1 cellular context compared by ENCODE assay signal in the genomic region with DNA sequence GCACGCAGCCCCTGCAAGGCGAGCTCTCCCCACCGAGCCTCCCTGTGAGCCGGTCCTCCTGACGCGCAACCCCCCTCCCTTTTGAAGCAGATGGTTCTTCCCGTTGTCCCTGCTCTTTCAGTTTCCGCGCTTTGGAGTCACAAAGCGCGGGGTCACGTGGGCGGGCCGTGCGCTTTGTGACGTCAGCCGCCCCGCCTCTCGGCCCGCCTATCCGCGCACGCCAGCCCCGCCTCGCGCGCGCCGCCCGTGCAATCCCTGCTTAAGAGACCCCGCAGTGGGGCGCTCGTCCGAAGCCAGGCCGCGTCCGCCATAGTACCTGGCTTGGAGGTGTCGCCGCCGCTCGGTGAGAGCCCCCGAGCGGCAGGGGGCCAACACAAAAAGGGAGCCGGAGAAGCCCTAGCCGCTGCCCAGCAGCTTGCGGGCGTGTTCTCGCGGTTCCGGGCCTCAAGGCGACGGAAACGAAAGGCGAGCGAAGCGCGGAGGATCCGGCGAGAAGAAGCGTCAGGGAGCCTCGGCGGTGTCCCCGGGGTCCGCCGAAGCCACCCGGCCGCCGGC.
TF ChIP-seq lines count a peak whose summit lies in the region.

A gene with protein sequence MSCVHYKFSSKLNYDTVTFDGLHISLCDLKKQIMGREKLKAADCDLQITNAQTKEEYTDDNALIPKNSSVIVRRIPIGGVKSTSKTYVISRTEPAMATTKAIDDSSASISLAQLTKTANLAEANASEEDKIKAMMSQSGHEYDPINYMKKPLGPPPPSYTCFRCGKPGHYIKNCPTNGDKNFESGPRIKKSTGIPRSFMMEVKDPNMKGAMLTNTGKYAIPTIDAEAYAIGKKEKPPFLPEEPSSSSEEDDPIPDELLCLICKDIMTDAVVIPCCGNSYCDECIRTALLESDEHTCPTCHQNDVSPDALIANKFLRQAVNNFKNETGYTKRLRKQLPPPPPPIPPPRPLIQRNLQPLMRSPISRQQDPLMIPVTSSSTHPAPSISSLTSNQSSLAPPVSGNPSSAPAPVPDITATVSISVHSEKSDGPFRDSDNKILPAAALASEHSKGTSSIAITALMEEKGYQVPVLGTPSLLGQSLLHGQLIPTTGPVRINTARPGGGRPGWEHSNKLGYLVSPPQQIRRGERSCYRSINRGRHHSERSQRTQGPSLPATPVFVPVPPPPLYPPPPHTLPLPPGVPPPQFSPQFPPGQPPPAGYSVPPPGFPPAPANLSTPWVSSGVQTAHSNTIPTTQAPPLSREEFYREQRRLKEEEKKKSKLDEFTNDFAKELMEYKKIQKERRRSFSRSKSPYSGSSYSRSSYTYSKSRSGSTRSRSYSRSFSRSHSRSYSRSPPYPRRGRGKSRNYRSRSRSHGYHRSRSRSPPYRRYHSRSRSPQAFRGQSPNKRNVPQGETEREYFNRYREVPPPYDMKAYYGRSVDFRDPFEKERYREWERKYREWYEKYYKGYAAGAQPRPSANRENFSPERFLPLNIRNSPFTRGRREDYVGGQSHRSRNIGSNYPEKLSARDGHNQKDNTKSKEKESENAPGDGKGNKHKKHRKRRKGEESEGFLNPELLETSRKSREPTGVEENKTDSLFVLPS (N-terminal part only) (plus strand): TSS at position 272 of the 555 bp plus-strand sequence. CDS start 1,061 bp downstream, outside the sequence.

TF ChIP-seq in HepG2, 621 proteins besides CTCF, POLR2A, EP300 and RAD21 (continued from another document):
- TF ChIP-seq, protein P1, sequence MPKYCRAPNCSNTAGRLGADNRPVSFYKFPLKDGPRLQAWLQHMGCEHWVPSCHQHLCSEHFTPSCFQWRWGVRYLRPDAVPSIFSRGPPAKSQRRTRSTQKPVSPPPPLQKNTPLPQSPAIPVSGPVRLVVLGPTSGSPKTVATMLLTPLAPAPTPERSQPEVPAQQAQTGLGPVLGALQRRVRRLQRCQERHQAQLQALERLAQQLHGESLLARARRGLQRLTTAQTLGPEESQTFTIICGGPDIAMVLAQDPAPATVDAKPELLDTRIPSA (CRISPR knock-in tag; IDR thresholded peaks at IDR 0.05; ENCODE audit: borderline replicate concordance): no peak
- TF ChIP-seq AGO1 (IDR thresholded peaks at IDR 0.05; ENCODE audit: low read depth, low read length, poor library complexity, severe bottlenecking): no peak
- TF ChIP-seq FOXA3 (CRISPR knock-in tag; IDR thresholded peaks at IDR 0.05): peak; percentile 64
- TF ChIP-seq, protein P2, sequence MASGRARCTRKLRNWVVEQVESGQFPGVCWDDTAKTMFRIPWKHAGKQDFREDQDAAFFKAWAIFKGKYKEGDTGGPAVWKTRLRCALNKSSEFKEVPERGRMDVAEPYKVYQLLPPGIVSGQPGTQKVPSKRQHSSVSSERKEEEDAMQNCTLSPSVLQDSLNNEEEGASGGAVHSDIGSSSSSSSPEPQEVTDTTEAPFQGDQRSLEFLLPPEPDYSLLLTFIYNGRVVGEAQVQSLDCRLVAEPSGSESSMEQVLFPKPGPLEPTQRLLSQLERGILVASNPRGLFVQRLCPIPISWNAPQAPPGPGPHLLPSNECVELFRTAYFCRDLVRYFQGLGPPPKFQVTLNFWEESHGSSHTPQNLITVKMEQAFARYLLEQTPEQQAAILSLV (CRISPR knock-in tag; IDR thresholded peaks at IDR 0.05; ENCODE audit: borderline replicate concordance): peak; percentile 95
- TF ChIP-seq ZNF484 (CRISPR knock-in tag; IDR thresholded peaks at IDR 0.05; ENCODE audit: borderline replicate concordance, low read depth): peak; percentile 63; the same call in 1 of the 2 replicates
- TF ChIP-seq, protein P3, sequence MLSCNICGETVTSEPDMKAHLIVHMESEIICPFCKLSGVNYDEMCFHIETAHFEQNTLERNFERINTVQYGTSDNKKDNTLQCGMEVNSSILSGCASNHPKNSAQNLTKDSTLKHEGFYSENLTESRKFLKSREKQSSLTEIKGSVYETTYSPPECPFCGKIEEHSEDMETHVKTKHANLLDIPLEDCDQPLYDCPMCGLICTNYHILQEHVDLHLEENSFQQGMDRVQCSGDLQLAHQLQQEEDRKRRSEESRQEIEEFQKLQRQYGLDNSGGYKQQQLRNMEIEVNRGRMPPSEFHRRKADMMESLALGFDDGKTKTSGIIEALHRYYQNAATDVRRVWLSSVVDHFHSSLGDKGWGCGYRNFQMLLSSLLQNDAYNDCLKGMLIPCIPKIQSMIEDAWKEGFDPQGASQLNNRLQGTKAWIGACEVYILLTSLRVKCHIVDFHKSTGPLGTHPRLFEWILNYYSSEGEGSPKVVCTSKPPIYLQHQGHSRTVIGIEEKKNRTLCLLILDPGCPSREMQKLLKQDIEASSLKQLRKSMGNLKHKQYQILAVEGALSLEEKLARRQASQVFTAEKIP (CRISPR knock-in tag; IDR thresholded peaks at IDR 0.05; ENCODE audit: borderline replicate concordance): no peak
- peak; percentile 54; the same call in 1 of the 2 replicates for TF ChIP-seq TGIF2 (CRISPR knock-in tag; IDR thresholded peaks at IDR 0.05)
- TF ChIP-seq ZNF101 (CRISPR knock-in tag; IDR thresholded peaks at IDR 0.05; ENCODE audit: borderline replicate concordance, low read depth): no peak
- TF ChIP-seq SMAD3 (CRISPR knock-in tag; IDR thresholded peaks at IDR 0.05): peak; percentile 89
- TF ChIP-seq, protein P4, sequence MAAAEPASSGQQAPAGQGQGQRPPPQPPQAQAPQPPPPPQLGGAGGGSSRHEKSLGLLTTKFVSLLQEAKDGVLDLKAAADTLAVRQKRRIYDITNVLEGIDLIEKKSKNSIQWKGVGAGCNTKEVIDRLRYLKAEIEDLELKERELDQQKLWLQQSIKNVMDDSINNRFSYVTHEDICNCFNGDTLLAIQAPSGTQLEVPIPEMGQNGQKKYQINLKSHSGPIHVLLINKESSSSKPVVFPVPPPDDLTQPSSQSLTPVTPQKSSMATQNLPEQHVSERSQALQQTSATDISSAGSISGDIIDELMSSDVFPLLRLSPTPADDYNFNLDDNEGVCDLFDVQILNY (CRISPR knock-in tag; conservative IDR thresholded peaks at IDR 0.05): peak; percentile 86
- 0 out of 2 replicates have a peak, but pooled peaks have one; percentile 30 for TF ChIP-seq ZBTB7A (CRISPR knock-in tag; IDR thresholded peaks at IDR 0.05)
- TF ChIP-seq, protein P5, sequence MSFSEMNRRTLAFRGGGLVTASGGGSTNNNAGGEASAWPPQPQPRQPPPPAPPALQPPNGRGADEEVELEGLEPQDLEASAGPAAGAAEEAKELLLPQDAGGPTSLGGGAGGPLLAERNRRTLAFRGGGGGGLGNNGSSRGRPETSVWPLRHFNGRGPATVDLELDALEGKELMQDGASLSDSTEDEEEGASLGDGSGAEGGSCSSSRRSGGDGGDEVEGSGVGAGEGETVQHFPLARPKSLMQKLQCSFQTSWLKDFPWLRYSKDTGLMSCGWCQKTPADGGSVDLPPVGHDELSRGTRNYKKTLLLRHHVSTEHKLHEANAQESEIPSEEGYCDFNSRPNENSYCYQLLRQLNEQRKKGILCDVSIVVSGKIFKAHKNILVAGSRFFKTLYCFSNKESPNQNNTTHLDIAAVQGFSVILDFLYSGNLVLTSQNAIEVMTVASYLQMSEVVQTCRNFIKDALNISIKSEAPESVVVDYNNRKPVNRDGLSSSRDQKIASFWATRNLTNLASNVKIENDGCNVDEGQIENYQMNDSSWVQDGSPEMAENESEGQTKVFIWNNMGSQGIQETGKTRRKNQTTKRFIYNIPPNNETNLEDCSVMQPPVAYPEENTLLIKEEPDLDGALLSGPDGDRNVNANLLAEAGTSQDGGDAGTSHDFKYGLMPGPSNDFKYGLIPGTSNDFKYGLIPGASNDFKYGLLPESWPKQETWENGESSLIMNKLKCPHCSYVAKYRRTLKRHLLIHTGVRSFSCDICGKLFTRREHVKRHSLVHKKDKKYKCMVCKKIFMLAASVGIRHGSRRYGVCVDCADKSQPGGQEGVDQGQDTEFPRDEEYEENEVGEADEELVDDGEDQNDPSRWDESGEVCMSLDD (CRISPR knock-in tag; IDR thresholded peaks at IDR 0.05; ENCODE audit: borderline replicate concordance): peak; percentile 77
- no peak for TF ChIP-seq ZNF530 (CRISPR knock-in tag; IDR thresholded peaks at IDR 0.05; ENCODE audit: low read depth)
- TF ChIP-seq ZFP36 (IDR thresholded peaks at IDR 0.05; ENCODE audit: borderline replicate concordance, low read depth, low read length, partially characterized antibody): no peak
- no peak for TF ChIP-seq ZNF550 (CRISPR knock-in tag; IDR thresholded peaks at IDR 0.05; ENCODE audit: borderline replicate concordance)
- no peak for TF ChIP-seq CEBPB (IDR thresholded peaks at IDR 0.05; ENCODE audit: borderline replicate concordance, low read depth, low read length)
- TF ChIP-seq KDM1A (CRISPR knock-in tag; IDR thresholded peaks at IDR 0.05): 0 out of 2 replicates have a peak, but pooled peaks have one; percentile 29
- TF ChIP-seq POLR2AphosphoS5 (IDR thresholded peaks at IDR 0.05; ENCODE audit: low read depth, low read length): peak; percentile 97
- no peak for TF ChIP-seq ZFP36L2 (CRISPR knock-in tag; IDR thresholded peaks at IDR 0.05)
- no peak for TF ChIP-seq IKZF4 (CRISPR knock-in tag; IDR thresholded peaks at IDR 0.05; ENCODE audit: borderline replicate concordance, low read depth, not compliant biosample characterization)
- TF ChIP-seq MIXL1 (CRISPR knock-in tag; IDR thresholded peaks at IDR 0.05): peak; percentile 83
- TF ChIP-seq ELF3 (CRISPR knock-in tag; IDR thresholded peaks at IDR 0.05): peak; percentile 83
- TF ChIP-seq FOXC1 (CRISPR knock-in tag; IDR thresholded peaks at IDR 0.05; ENCODE audit: borderline replicate concordance): peak; percentile 92; the same call in 1 of the 2 replicates
- no peak for TF ChIP-seq ARID2 (CRISPR knock-in tag; IDR thresholded peaks at IDR 0.05; ENCODE audit: borderline replicate concordance)
- no peak; the same call in 1 of the 2 replicates for TF ChIP-seq SMARCC2 (IDR thresholded peaks at IDR 0.05)
- peak; percentile 80 for TF ChIP-seq ZSCAN31 (CRISPR knock-in tag; IDR thresholded peaks at IDR 0.05; ENCODE audit: low read depth)
- TF ChIP-seq, protein P6, sequence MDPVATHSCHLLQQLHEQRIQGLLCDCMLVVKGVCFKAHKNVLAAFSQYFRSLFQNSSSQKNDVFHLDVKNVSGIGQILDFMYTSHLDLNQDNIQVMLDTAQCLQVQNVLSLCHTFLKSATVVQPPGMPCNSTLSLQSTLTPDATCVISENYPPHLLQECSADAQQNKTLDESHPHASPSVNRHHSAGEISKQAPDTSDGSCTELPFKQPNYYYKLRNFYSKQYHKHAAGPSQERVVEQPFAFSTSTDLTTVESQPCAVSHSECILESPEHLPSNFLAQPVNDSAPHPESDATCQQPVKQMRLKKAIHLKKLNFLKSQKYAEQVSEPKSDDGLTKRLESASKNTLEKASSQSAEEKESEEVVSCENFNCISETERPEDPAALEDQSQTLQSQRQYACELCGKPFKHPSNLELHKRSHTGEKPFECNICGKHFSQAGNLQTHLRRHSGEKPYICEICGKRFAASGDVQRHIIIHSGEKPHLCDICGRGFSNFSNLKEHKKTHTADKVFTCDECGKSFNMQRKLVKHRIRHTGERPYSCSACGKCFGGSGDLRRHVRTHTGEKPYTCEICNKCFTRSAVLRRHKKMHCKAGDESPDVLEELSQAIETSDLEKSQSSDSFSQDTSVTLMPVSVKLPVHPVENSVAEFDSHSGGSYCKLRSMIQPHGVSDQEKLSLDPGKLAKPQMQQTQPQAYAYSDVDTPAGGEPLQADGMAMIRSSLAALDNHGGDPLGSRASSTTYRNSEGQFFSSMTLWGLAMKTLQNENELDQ (CRISPR knock-in tag; IDR thresholded peaks at IDR 0.05; ENCODE audit: borderline replicate concordance): 0 out of 2 replicates have a peak, but pooled peaks have one; percentile 36
- TF ChIP-seq, protein P7, sequence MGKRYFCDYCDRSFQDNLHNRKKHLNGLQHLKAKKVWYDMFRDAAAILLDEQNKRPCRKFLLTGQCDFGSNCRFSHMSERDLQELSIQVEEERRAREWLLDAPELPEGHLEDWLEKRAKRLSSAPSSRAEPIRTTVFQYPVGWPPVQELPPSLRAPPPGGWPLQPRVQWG (CRISPR knock-in tag; IDR thresholded peaks at IDR 0.05; ENCODE audit: borderline replicate concordance, low read depth): no peak
- TF ChIP-seq SMARCE1 (IDR thresholded peaks at IDR 0.05; ENCODE audit: borderline replicate concordance): no peak
- TF ChIP-seq HMG20A (CRISPR knock-in tag; IDR thresholded peaks at IDR 0.05; ENCODE audit: borderline replicate concordance): peak; percentile 14
- TF ChIP-seq SOX6 (IDR thresholded peaks at IDR 0.05): no peak
- peak; percentile 66; the same call in 1 of the 2 replicates for TF ChIP-seq SOX6 (CRISPR knock-in tag; IDR thresholded peaks at IDR 0.05)
- TF ChIP-seq ZNF558 (CRISPR knock-in tag; IDR thresholded peaks at IDR 0.05; ENCODE audit: borderline replicate concordance): 0 out of 2 replicates have a peak, but pooled peaks have one; percentile 93
